In genomic region chr15:68541743-68542142, GRCh38 we compare ENCODE assay signal across 22 cellular contexts. TPM values are rescaled to one million over a fixed set of nuclear protein-coding genes. Genes with fewer than 3 reads are reported as not detected.
DNase-seq lines count a peak whose midpoint lies in the region; ATAC-seq, FAIRE-seq and TF ChIP-seq lines count a peak whose summit lies in the region.
"Had no signal": no experiment of that assay in that cellular context is flagged by ENCODE, and none has a peak within 500 bp of the region (broad histone marks: within the 10 kb centered on the region; RNA-seq: fewer than 3 reads in every experiment).

No MANE protein-coding gene starts in this region.

- no peaks in the 10 kb centered on the region for H3K36me3 ChIP-seq in astrocyte (ENCODE audit: insufficient read depth, low read length)
- no peaks in the 10 kb centered on the region for H3K36me3 ChIP-seq in vagina
- H3K36me3 ChIP-seq: BLaER1 treated with 17β-estradiol and CSF1 and Interleukin-3, amounts not matched to agents 10 nM and 100 nM; HAP-1 had no signal

- no peaks in the 10 kb centered on the region for H3K36me3 Mint-ChIP-seq in astrocyte (ENCODE audit: low read depth, unreplicated experiment)
- H3K36me3 Mint-ChIP-seq: CD4-positive, CD25-positive, alpha-beta regulatory T cell; CD8-positive, alpha-beta memory T cell had no signal

- ATAC-seq in Right ventricle myocardium inferior (no peak), GM21825 (IDR thresholded peaks at IDR 0.05; ENCODE audit: unreplicated experiment) (no peak)
- ATAC-seq: GM12878 had no signal

- H3K4me3 ChIP-seq in astrocyte (ENCODE audit: insufficient read depth, low read depth, low read length) (no peak overlapping the region), vagina (no peak overlapping the region)
- H3K4me3 ChIP-seq: BLaER1 treated with 17β-estradiol and CSF1 and Interleukin-3, amounts not matched to agents 10 nM and 100 nM; GM12878; HAP-1 had no signal

- DNase-seq in cardiac septum (ENCODE audit: low spot score) (peak; percentile 47), Right ventricle myocardium inferior (ENCODE audit: missing footprints) (no peak), astrocyte (ENCODE audit: low read depth) (no peak), mesenteric fat pad (ENCODE audit: low spot score) (peak; percentile 30), vagina (ENCODE audit: extremely low spot score in 2 of 2) (no peak), epidermal melanocyte (ENCODE audit: insufficient read length, low spot score) (no peak), NCI-H1694 (lab: John Stamatoyannopoulos, UW) (no peak)
- DNase-seq: 8988T; CD4-positive, CD25-positive, alpha-beta regulatory T cell; CD8-positive, alpha-beta memory T cell; COR-L47; DMS 273 treated with DMSO at 0.1 percent for 48 hours; DMS53; DND-41; EL had no signal

- H3K27me3 ChIP-seq in astrocyte (ENCODE audit: insufficient read depth, low read length) (no peaks in the 10 kb centered on the region), vagina (no peaks in the 10 kb centered on the region)
- H3K27me3 ChIP-seq: BLaER1 treated with 17β-estradiol and CSF1 and Interleukin-3, amounts not matched to agents 10 nM and 100 nM had no signal

- no peak overlapping the region for H3K9ac ChIP-seq in astrocyte (ENCODE audit: low read length)
- H3K9ac ChIP-seq: BLaER1 treated with 17β-estradiol and CSF1 and Interleukin-3, amounts not matched to agents 10 nM and 100 nM had no signal

- H4K20me1 ChIP-seq in astrocyte (ENCODE audit: insufficient read depth, low read length), result no peaks in the 10 kb centered on the region
- H4K20me1 ChIP-seq: BLaER1 treated with 17β-estradiol and CSF1 and Interleukin-3, amounts not matched to agents 10 nM and 100 nM had no signal

- H3K4me1 ChIP-seq in astrocyte (ENCODE audit: insufficient read depth, low read length) (peaks cover 21% of the 10 kb centered on the region), vagina (peaks cover 27% of the 10 kb centered on the region)
- H3K4me1 ChIP-seq: HAP-1 had no signal

- H3K79me2 ChIP-seq in astrocyte (ENCODE audit: insufficient read depth, low read length), result no peaks in the 10 kb centered on the region

- no peak for TF ChIP-seq POLR2A in vagina (IDR thresholded peaks at IDR 0.05)

- H3K9me3 ChIP-seq in astrocyte (ENCODE audit: insufficient read depth, low read depth, low read length) (peaks cover 2% of the 10 kb centered on the region), vagina (no peaks in the 10 kb centered on the region)

- peak overlapping the region; percentile 30 for H3K4me3 Mint-ChIP-seq in astrocyte (ENCODE audit: unreplicated experiment)
- H3K4me3 Mint-ChIP-seq: B cell; CD4-positive, CD25-positive, alpha-beta regulatory T cell; CD8-positive, alpha-beta memory T cell had no signal

- H3K27me3 Mint-ChIP-seq in astrocyte (ENCODE audit: low read depth, unreplicated experiment), result no peaks in the 10 kb centered on the region

- H3K4me2 ChIP-seq in astrocyte (ENCODE audit: low read length), result no peak overlapping the region
- H3K4me2 ChIP-seq: BLaER1 treated with 17β-estradiol and CSF1 and Interleukin-3, amounts not matched to agents 10 nM and 100 nM had no signal

- H3K27ac ChIP-seq in astrocyte (ENCODE audit: low read depth, low read length) (no peak overlapping the region), vagina (peak overlapping the region; percentile 5)
- H3K27ac ChIP-seq: BLaER1 treated with 17β-estradiol and CSF1 and Interleukin-3, amounts not matched to agents 10 nM and 100 nM; HL-60 had no signal

- H3K27ac Mint-ChIP-seq in astrocyte (ENCODE audit: unreplicated experiment), result peak overlapping the region; percentile 82
- H3K27ac Mint-ChIP-seq: B cell; CD4-positive, CD25-positive, alpha-beta regulatory T cell; CD8-positive, alpha-beta memory T cell had no signal

- H3K4me1 Mint-ChIP-seq in astrocyte (ENCODE audit: low read depth, unreplicated experiment), result peaks cover 53% of the 10 kb centered on the region
- H3K4me1 Mint-ChIP-seq: B cell; CD4-positive, CD25-positive, alpha-beta regulatory T cell; CD8-positive, alpha-beta memory T cell had no signal

- FAIRE-seq in astrocyte (lab: Jason Lieb, UNC), result no peak
- FAIRE-seq: GM12878 had no signal

- H2AFZ ChIP-seq in astrocyte (ENCODE audit: low read depth, low read length), result no peak overlapping the region

- TF ChIP-seq CTCF in astrocyte (IDR thresholded peaks at IDR 0.05; ENCODE audit: insufficient read depth, low read depth, low read length) (no peak), vagina (IDR thresholded peaks at IDR 0.05) (no peak)

- H3K9me3 Mint-ChIP-seq in astrocyte (ENCODE audit: unreplicated experiment), result peaks cover 2% of the 10 kb centered on the region

- intact Hi-C loops in cardiac septum (cut with DNase I), result loop anchor here (2.0 to 10.0 kb wide), 2 partner anchors 177 to 231 kb away; no protein-coding TSS in a partner anchor
- intact Hi-C loops in Right ventricle myocardium inferior (cut with DNase I), result no loop called here
- intact Hi-C loops in vagina (cut with DNase I), result no loop called here

RNA-seq across cellular contexts. Expression of gene CORO2B, which starts 37.0 kb away (rescaled TPM):
- 2.7 TPM for total RNA-seq in cardiac septum
- 8.5 TPM for total RNA-seq in Right ventricle myocardium inferior
- 6.2 and 7.4 TPM in 2 replicates for total RNA-seq in astrocyte
- 4.9 TPM for total RNA-seq in mesenteric fat pad
- 4.7 TPM for total RNA-seq in vagina
- total RNA-seq: CD4-positive, CD25-positive, alpha-beta regulatory T cell; CD8-positive, alpha-beta memory T cell; G401 had no signal

Comparison
In these comparisons a context has a peak if more than half of its experiments do, and no peak if none do; other contexts are left out.
1. DNase-seq: peak in cardiac septum (single experiment) and mesenteric fat pad (single experiment); none in Right ventricle myocardium inferior (single experiment), astrocyte (single experiment), vagina (0 of 2), epidermal melanocyte (single experiment) and NCI-H1694 (single experiment).